Comparison of ENCODE assay signal across 1 cellular context in genomic region chrX:96474357-96475125, GRCh38.
TF ChIP-seq lines count a peak whose summit lies in the region.

No MANE protein-coding gene starts in this region.

TF ChIP-seq in WTC11, 78 proteins besides CTCF, POLR2A, EP300 and RAD21 (continued from another document):
- TF ChIP-seq AFF4 (CRISPR knock-in tag; IDR thresholded peaks at IDR 0.05; ENCODE audit: borderline replicate concordance) = no peak
- no peak for TF ChIP-seq OVOL2 (CRISPR knock-in tag; IDR thresholded peaks at IDR 0.05; ENCODE audit: borderline replicate concordance)
- TF ChIP-seq PRRX2 (CRISPR knock-in tag; IDR thresholded peaks at IDR 0.05) = no peak
- TF ChIP-seq, protein P1, sequence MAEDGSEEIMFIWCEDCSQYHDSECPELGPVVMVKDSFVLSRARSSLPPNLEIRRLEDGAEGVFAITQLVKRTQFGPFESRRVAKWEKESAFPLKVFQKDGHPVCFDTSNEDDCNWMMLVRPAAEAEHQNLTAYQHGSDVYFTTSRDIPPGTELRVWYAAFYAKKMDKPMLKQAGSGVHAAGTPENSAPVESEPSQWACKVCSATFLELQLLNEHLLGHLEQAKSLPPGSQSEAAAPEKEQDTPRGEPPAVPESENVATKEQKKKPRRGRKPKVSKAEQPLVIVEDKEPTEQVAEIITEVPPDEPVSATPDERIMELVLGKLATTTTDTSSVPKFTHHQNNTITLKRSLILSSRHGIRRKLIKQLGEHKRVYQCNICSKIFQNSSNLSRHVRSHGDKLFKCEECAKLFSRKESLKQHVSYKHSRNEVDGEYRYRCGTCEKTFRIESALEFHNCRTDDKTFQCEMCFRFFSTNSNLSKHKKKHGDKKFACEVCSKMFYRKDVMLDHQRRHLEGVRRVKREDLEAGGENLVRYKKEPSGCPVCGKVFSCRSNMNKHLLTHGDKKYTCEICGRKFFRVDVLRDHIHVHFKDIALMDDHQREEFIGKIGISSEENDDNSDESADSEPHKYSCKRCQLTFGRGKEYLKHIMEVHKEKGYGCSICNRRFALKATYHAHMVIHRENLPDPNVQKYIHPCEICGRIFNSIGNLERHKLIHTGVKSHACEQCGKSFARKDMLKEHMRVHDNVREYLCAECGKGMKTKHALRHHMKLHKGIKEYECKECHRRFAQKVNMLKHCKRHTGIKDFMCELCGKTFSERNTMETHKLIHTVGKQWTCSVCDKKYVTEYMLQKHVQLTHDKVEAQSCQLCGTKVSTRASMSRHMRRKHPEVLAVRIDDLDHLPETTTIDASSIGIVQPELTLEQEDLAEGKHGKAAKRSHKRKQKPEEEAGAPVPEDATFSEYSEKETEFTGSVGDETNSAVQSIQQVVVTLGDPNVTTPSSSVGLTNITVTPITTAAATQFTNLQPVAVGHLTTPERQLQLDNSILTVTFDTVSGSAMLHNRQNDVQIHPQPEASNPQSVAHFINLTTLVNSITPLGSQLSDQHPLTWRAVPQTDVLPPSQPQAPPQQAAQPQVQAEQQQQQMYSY (CRISPR knock-in tag; IDR thresholded peaks at IDR 0.05) = no peak
- TF ChIP-seq ETV6 (CRISPR knock-in tag; IDR thresholded peaks at IDR 0.05) = no peak
- TF ChIP-seq FOXJ3 (CRISPR knock-in tag; IDR thresholded peaks at IDR 0.05; ENCODE audit: borderline replicate concordance) = no peak
- no peak for TF ChIP-seq ELF4 (CRISPR knock-in tag; IDR thresholded peaks at IDR 0.05; ENCODE audit: low read depth)
- no peak for TF ChIP-seq ZNF425 (CRISPR knock-in tag; conservative IDR thresholded peaks at IDR 0.05)
- no peak for TF ChIP-seq ZNF671 (CRISPR knock-in tag; IDR thresholded peaks at IDR 0.05)
- no peak for TF ChIP-seq FOXK1 (CRISPR knock-in tag; IDR thresholded peaks at IDR 0.05)
- TF ChIP-seq ZNF423 (CRISPR knock-in tag; IDR thresholded peaks at IDR 0.05) = no peak
- no peak for TF ChIP-seq NR1H2 (CRISPR knock-in tag; IDR thresholded peaks at IDR 0.05)
